Comparison of ENCODE assay signal across 2 cellular contexts in genomic region chr18:41371718-41372117, GRCh38.
TF ChIP-seq lines count a peak whose summit lies in the region.

No MANE protein-coding gene starts in this region.

TF ChIP-seq in GM23338, 12 proteins besides CTCF, POLR2A, EP300 and RAD21 (continued from another document):
- TF ChIP-seq ZNF462 (CRISPR knock-in tag; IDR thresholded peaks at IDR 0.05) (no peak), REST (IDR thresholded peaks at IDR 0.05; ENCODE audit: unreplicated experiment) (no peak)

TF ChIP-seq in WTC11, 78 proteins besides CTCF, POLR2A, EP300 and RAD21 (continued from another document):
- TF ChIP-seq, protein P1, sequence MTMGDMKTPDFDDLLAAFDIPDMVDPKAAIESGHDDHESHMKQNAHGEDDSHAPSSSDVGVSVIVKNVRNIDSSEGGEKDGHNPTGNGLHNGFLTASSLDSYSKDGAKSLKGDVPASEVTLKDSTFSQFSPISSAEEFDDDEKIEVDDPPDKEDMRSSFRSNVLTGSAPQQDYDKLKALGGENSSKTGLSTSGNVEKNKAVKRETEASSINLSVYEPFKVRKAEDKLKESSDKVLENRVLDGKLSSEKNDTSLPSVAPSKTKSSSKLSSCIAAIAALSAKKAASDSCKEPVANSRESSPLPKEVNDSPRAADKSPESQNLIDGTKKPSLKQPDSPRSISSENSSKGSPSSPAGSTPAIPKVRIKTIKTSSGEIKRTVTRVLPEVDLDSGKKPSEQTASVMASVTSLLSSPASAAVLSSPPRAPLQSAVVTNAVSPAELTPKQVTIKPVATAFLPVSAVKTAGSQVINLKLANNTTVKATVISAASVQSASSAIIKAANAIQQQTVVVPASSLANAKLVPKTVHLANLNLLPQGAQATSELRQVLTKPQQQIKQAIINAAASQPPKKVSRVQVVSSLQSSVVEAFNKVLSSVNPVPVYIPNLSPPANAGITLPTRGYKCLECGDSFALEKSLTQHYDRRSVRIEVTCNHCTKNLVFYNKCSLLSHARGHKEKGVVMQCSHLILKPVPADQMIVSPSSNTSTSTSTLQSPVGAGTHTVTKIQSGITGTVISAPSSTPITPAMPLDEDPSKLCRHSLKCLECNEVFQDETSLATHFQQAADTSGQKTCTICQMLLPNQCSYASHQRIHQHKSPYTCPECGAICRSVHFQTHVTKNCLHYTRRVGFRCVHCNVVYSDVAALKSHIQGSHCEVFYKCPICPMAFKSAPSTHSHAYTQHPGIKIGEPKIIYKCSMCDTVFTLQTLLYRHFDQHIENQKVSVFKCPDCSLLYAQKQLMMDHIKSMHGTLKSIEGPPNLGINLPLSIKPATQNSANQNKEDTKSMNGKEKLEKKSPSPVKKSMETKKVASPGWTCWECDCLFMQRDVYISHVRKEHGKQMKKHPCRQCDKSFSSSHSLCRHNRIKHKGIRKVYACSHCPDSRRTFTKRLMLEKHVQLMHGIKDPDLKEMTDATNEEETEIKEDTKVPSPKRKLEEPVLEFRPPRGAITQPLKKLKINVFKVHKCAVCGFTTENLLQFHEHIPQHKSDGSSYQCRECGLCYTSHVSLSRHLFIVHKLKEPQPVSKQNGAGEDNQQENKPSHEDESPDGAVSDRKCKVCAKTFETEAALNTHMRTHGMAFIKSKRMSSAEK (CRISPR knock-in tag; IDR thresholded peaks at IDR 0.05; ENCODE audit: borderline replicate concordance): no peak
- TF ChIP-seq ATF6 (CRISPR knock-in tag; IDR thresholded peaks at IDR 0.05) (no peak), MLX (CRISPR knock-in tag; IDR thresholded peaks at IDR 0.05) (no peak), ZNF396 (CRISPR knock-in tag; IDR thresholded peaks at IDR 0.05; ENCODE audit: borderline replicate concordance) (no peak)
